In genomic region chr10:72587568-72587967, GRCh38 we compare ENCODE assay signal across 22 cellular contexts. TPM values are rescaled to one million over a fixed set of nuclear protein-coding genes. Genes with fewer than 3 reads are reported as not detected.
A peak's percentile ranks its signal among the peaks of the same experiment; 100 is the strongest.
DNase-seq lines count a peak whose midpoint lies in the region; ATAC-seq, FAIRE-seq and TF ChIP-seq lines count a peak whose summit lies in the region.
"Had no signal": no experiment of that assay in that cellular context is flagged by ENCODE, and none has a peak within 500 bp of the region (broad histone marks: within the 10 kb centered on the region; RNA-seq: fewer than 3 reads in every experiment).

No MANE protein-coding gene starts in this region.

- H3K4me1 ChIP-seq in A549 (no peaks in the 10 kb centered on the region), HEK293 (ENCODE audit: control insufficient read depth, insufficient read depth, low read length) (no peaks in the 10 kb centered on the region), GM12878 (ENCODE audit: control insufficient read depth, insufficient read depth, low read length) (no peaks in the 10 kb centered on the region)
- H3K4me1 ChIP-seq in CD8-positive, alpha-beta T cell (ENCODE audit: insufficient read depth, low read length), result no peaks in the 10 kb centered on the region
- H3K4me1 ChIP-seq: BE2C, BLaER1, Caco-2 had no signal

- H3K9me3 ChIP-seq in A549 (no peaks in the 10 kb centered on the region; the same call in 2 of the 3 replicates), HEK293 (ENCODE audit: control insufficient read depth, insufficient read depth, low read depth, low read length) (no peaks in the 10 kb centered on the region), GM12878 (replicated peaks; ENCODE audit: control insufficient read depth, insufficient read depth, low read length) (no peaks in the 10 kb centered on the region)
- H3K9me3 ChIP-seq in CD8-positive, alpha-beta T cell (ENCODE audit: low read length), result no peaks in the 10 kb centered on the region
- H3K9me3 ChIP-seq: BE2C, Caco-2 had no signal

- no peak overlapping the region for H3K9ac ChIP-seq in GM12878 (ENCODE audit: control insufficient read depth, insufficient read depth, low read length)
- H3K9ac ChIP-seq: BLaER1 had no signal

- H3K36me3 Mint-ChIP-seq in stimulated activated naive B cell treated with anti-CD40 and anti-IgM and Interleukin-4, amounts not matched to agents 10 μg/mL and 1 μg/mL and 100 μg/mL, for 72 hours, result peaks cover 17 to 27% of the 10 kb centered on the region in 2 donors
- peaks cover 14% of the 10 kb centered on the region for H3K36me3 Mint-ChIP-seq in CD8-positive, alpha-beta T cell

- no peak overlapping the region for H2AFZ ChIP-seq in GM12878 (ENCODE audit: control insufficient read depth, low read depth, low read length)

- in situ Hi-C loops in GM12878 (cut with MboI), result no loop called here

- 94% methylated on average over 5 of the region's 5 CpGs for WGBS in A549 (ENCODE audit: missing lambda C conversion rate)
- WGBS in GM12878 (ENCODE audit: insufficient coverage, insufficient replicate concordance, low lambda C conversion rate, missing lambda C conversion rate), result 97% methylated on average over 5 of the region's 5 CpGs

- H3K27me3 Mint-ChIP-seq in stimulated activated naive B cell treated with anti-CD40 and anti-IgM and Interleukin-4, amounts not matched to agents 10 μg/mL and 1 μg/mL and 100 μg/mL, for 72 hours, result no peaks in the 10 kb centered on the region
- H3K27me3 Mint-ChIP-seq in CD8-positive, alpha-beta T cell (ENCODE audit: low read depth), result no peaks in the 10 kb centered on the region
- H3K27me3 Mint-ChIP-seq: CD4-positive, alpha-beta memory T cell; CD4-positive, CD25-positive, alpha-beta regulatory T cell had no signal

- H3K27ac ChIP-seq in A549 (no peak overlapping the region), HEK293 (ENCODE audit: extremely low read depth, low read depth, low read length) (no peak overlapping the region), GM12878 (ENCODE audit: control insufficient read depth, insufficient read depth) (no peak overlapping the region)
- H3K27ac ChIP-seq in CD8-positive, alpha-beta T cell (ENCODE audit: low read depth, low read length), result no peak overlapping the region
- H3K27ac ChIP-seq: 22Rv1, BLaER1 had no signal

- FAIRE-seq in A549 (lab: Jason Lieb, UNC) (no peak), GM12878 (lab: Jason Lieb, UNC) (peak; percentile 18)
- FAIRE-seq: D721Med, G401.6, GM18507 had no signal

- peak overlapping the region; percentile 16 for H3K27ac Mint-ChIP-seq in stimulated activated naive B cell treated with anti-CD40 and anti-IgM and Interleukin-4, amounts not matched to agents 10 μg/mL and 1 μg/mL and 100 μg/mL, for 72 hours
- H3K27ac Mint-ChIP-seq in CD8-positive, alpha-beta T cell, result no peak overlapping the region

- TF ChIP-seq RAD21 in A549 (conservative IDR thresholded peaks at IDR 0.05 in 1 of 2, IDR thresholded peaks at IDR 0.05 in 1 of 2) (no peak), GM12878 (IDR thresholded peaks at IDR 0.05; ENCODE audit: insufficient read depth, low read depth, low read length) (no peak)

- ATAC-seq in A549 (no peak), GM12878 (no peak)
- no peak for ATAC-seq in stimulated activated naive B cell treated with anti-CD40 and anti-IgM and Interleukin-4, amounts not matched to agents 10 μg/mL and 1 μg/mL and 100 μg/mL, for 72 hours (replicated peaks)
- ATAC-seq in CD8-positive, alpha-beta T cell, result no peak

- POLR2A ChIA-PET in A549 (lab: Yijun Ruan, JAX), result no interaction called here
- POLR2A ChIA-PET in HEK293 (lab: Yijun Ruan, JAX), result no interaction called here
- POLR2A ChIA-PET in GM12878 (lab: Charles Lee), result no interaction called here
- POLR2A ChIA-PET in CD8-positive, alpha-beta T cell (lab: Charles Lee), result no interaction called here

- TF ChIP-seq EP300 in A549 (IDR thresholded peaks at IDR 0.05) (no peak), GM12878 (IDR thresholded peaks at IDR 0.05; ENCODE audit: borderline replicate concordance in 1 of 2, control insufficient read depth in 1 of 2, low read depth in 2 of 2, low read length in 2 of 2) (no peak)

- TF ChIP-seq CTCF in A549 (IDR thresholded peaks at IDR 0.05) (no peak), HEK293 (tag by site-specific recombination; IDR thresholded peaks at IDR 0.05) (no peak), GM12878 (IDR thresholded peaks at IDR 0.05 in 2 of 3, conservative IDR thresholded peaks at IDR 0.05 in 1 of 3; ENCODE audit: control insufficient read depth in 2 of 3, extremely low read depth in 1 of 3, insufficient read depth in 1 of 3, low read depth in 3 of 3, low read length in 3 of 3) (no peak)
- TF ChIP-seq CTCF in CD8-positive, alpha-beta T cell (IDR thresholded peaks at IDR 0.05), result no peak

- SMC1A ChIA-PET in GM12878 (lab: Charles Lee; ENCODE audit: uncharacterized antibody, unreplicated experiment), result interaction anchor here (1.3 kb wide), 1 partner anchor 14 kb away, joined by 3 read pairs; no protein-coding TSS in a partner anchor

- no peak for TF ChIP-seq POLR2A in A549 (IDR thresholded peaks at IDR 0.05; ENCODE audit: low read length)
- TF ChIP-seq POLR2A in GM12878 (IDR thresholded peaks at IDR 0.05; ENCODE audit: low read depth, low read length), result no peak

- H3K4me3 ChIP-seq in A549 (no peak overlapping the region), HEK293 (ENCODE audit: low read depth, low read length) (no peak overlapping the region), GM12878 (no peak overlapping the region)
- H3K4me3 ChIP-seq in CD8-positive, alpha-beta T cell (ENCODE audit: low read depth, low read length), result no peak overlapping the region
- H3K4me3 ChIP-seq: BLaER1 had no signal

- BruUV-seq in GM12878 (replicated peaks; lab: Mats Ljungman, UMichigan), result no TSS peak

- no peak overlapping the region for H3K4me3 Mint-ChIP-seq in stimulated activated naive B cell treated with anti-CD40 and anti-IgM and Interleukin-4, amounts not matched to agents 10 μg/mL and 1 μg/mL and 100 μg/mL, for 72 hours
- H3K4me3 Mint-ChIP-seq in CD8-positive, alpha-beta T cell, result no peak overlapping the region
- H3K4me3 Mint-ChIP-seq: CD14-positive monocyte; CD4-positive, alpha-beta memory T cell; CD4-positive, CD25-positive, alpha-beta regulatory T cell had no signal

- RAD21 ChIA-PET in GM12878 (lab: Charles Lee; ENCODE audit: unreplicated experiment), result no interaction called here

- H3K79me2 ChIP-seq in GM12878 (ENCODE audit: control insufficient read depth, insufficient read depth, low read length), result no peaks in the 10 kb centered on the region

- H3K9me3 Mint-ChIP-seq in stimulated activated naive B cell treated with anti-CD40 and anti-IgM and Interleukin-4, amounts not matched to agents 10 μg/mL and 1 μg/mL and 100 μg/mL, for 72 hours, result peaks cover 8 to 11% of the 10 kb centered on the region in 2 donors
- H3K9me3 Mint-ChIP-seq in CD8-positive, alpha-beta T cell, result no peaks in the 10 kb centered on the region

- H3K4me1 Mint-ChIP-seq in stimulated activated naive B cell treated with anti-CD40 and anti-IgM and Interleukin-4, amounts not matched to agents 10 μg/mL and 1 μg/mL and 100 μg/mL, for 72 hours, result peaks cover 18 to 38% of the 10 kb centered on the region in 2 donors
- peaks cover 20% of the 10 kb centered on the region for H3K4me1 Mint-ChIP-seq in CD8-positive, alpha-beta T cell (ENCODE audit: low read depth)

- DNase-seq in A549 (ENCODE audit: low read depth in 1 of 2, low spot score in 1 of 2) (no peak), GM12878 (ENCODE audit: low read depth, low spot score) (no peak), head of caudate nucleus (no peak)
- no peak for DNase-seq in stimulated activated naive B cell treated with anti-CD40 and anti-IgM and Interleukin-4, amounts not matched to agents 10 μg/mL and 1 μg/mL and 100 μg/mL, for 72 hours
- DNase-seq in CD8-positive, alpha-beta T cell, result no peak
- no peak for DNase-seq in activated CD4-positive, alpha-beta T cell treated with anti-CD3 and anti-CD28 coated beads for 1 hour
- DNase-seq: ACHN; BE2C; C1 segment of cervical spinal cord; Caco-2; Calu3; CD4-positive, alpha-beta memory T cell; CD4-positive, CD25-positive, alpha-beta regulatory T cell; DMS79 treated with DMSO at 0.1 percent for 48 hours; GF-D8 had no signal

- intact Hi-C loops in GM12878 (cut with micrococcal nuclease; ENCODE audit: unreplicated experiment) (no loop called here), head of caudate nucleus (cut with DNase I) (no loop called here)
- intact Hi-C loops in CD8-positive, alpha-beta T cell (cut with DNase I, micrococcal nuclease), result no loop called here

- CTCF ChIA-PET in A549 (lab: Yijun Ruan, JAX) (no interaction called here), HEK293 (lab: Yijun Ruan, JAX) (no interaction called here), GM12878 (lab: Yijun Ruan, JAX) (no interaction called here)
- CTCF ChIA-PET in CD8-positive, alpha-beta T cell (lab: Charles Lee), result no interaction called here

- no peaks in the 10 kb centered on the region for H3K27me3 ChIP-seq in GM12878 (replicated peaks in 1 of 2; ENCODE audit: control insufficient read depth in 2 of 2, insufficient read depth in 2 of 2, low read length in 1 of 2)
- no peaks in the 10 kb centered on the region for H3K27me3 ChIP-seq in CD8-positive, alpha-beta T cell (ENCODE audit: insufficient read depth, low read length)
- H3K27me3 ChIP-seq: BE2C, BLaER1 had no signal

- H4K20me1 ChIP-seq in GM12878 (ENCODE audit: control insufficient read depth, insufficient read depth), result no peaks in the 10 kb centered on the region
- H4K20me1 ChIP-seq: BLaER1 had no signal

- H3K4me2 ChIP-seq in A549, result no peak overlapping the region
- no peak overlapping the region for H3K4me2 ChIP-seq in GM12878 (ENCODE audit: control insufficient read depth, insufficient read depth)
- H3K4me2 ChIP-seq: BLaER1 had no signal

- H3K36me3 ChIP-seq in HEK293 (ENCODE audit: control insufficient read depth in 2 of 2, insufficient read depth in 1 of 2, low read length in 2 of 2) (no peaks in the 10 kb centered on the region), GM12878 (ENCODE audit: control insufficient read depth in 2 of 2, insufficient read depth in 2 of 2, low read length in 1 of 2) (no peaks in the 10 kb centered on the region)
- H3K36me3 ChIP-seq in CD8-positive, alpha-beta T cell (ENCODE audit: insufficient read depth, low read length), result no peaks in the 10 kb centered on the region
- H3K36me3 ChIP-seq: BE2C, BLaER1 had no signal

RNA-seq across cellular contexts. Expression of gene MICU1, which starts 38.3 kb away (rescaled TPM):
- 58.6 and 61.3 TPM in 2 replicates for polyA plus RNA-seq in A549 (2011; rRNA removed)
- 29.0 and 33.4 TPM in 2 replicates for polyA plus RNA-seq in A549 (2012; cell fraction: cytosol; rRNA removed)
- polyA plus RNA-seq in A549 (2012; cell fraction: nucleus; rRNA removed), result 17.6 and 24.1 TPM in 2 replicates
- 44.0 to 54.5 TPM (median 49.7 TPM) in 3 replicates for polyA plus RNA-seq in A549 (2017; fragmentation: RNase III; extraction: RNeasy Plus Mini Kit Qiagen cat#74134 plus additional on column Dnase treatment)
- 50.0 and 55.6 TPM in 2 replicates for polyA minus RNA-seq in A549 (2011; rRNA and poly(A)+ RNA removed)
- total RNA-seq in GM12878 (2013; cell fraction: nucleolus; rRNA removed), result 44.5 and 55.7 TPM in 2 replicates
- total RNA-seq in GM12878 (2014; rRNA removed), result 19.0 and 19.7 TPM in 2 replicates
- total RNA-seq in GM12878 (2014; rRNA removed; fragmentation: Illumina TruSeq; extraction: Trizol), result 24.0 and 25.5 TPM in 2 replicates
- 23.7 and 28.4 TPM in 2 replicates for total RNA-seq in GM12878 (2021)
- polyA plus RNA-seq in GM12878 (2011; ENCODE audit: low read depth), result 13.5 TPM
- polyA plus RNA-seq in GM12878 (2011; rRNA removed), result 21.7 and 28.2 TPM in 2 replicates
- polyA plus RNA-seq in GM12878 (2011; cell fraction: cytosol; rRNA removed), result 20.4 and 26.5 TPM in 2 replicates
- polyA plus RNA-seq in GM12878 (2011; cell fraction: nucleus; rRNA removed), result 11.4 and 13.4 TPM in 2 replicates
- 13.7 and 19.7 TPM in 2 replicates for polyA plus RNA-seq in GM12878 (2012)
- polyA plus RNA-seq in GM12878 (2014; fragmentation: Illumina TruSeq; extraction: Trizol), result 36.4 and 40.0 TPM in 2 replicates
- polyA plus RNA-seq in GM12878 (2014; fragmentation: Nextera tagmentation; extraction: Ambion mirVana), result 10 to 100 TPM; 18.2 to 21.9 TPM
- polyA plus RNA-seq in GM12878 (2014; rRNA removed), result 15.0 and 18.9 TPM in 2 replicates
- polyA plus RNA-seq in GM12878 (2016; fragmentation: Nextera tagmentation; extraction: Ambion mirVana), result 10 to 100 TPM; 20.8 to 22.5 TPM
- 19.0 and 19.6 TPM in 2 replicates for polyA minus RNA-seq in GM12878 (2011; rRNA and poly(A)+ RNA removed)
- polyA minus RNA-seq in GM12878 (2011; cell fraction: cytosol; rRNA and poly(A)+ RNA removed), result 3.6 and 4.9 TPM in 2 replicates
- 7.4 and 14.7 TPM in 2 replicates for polyA minus RNA-seq in GM12878 (2011; cell fraction: nucleus; rRNA and poly(A)+ RNA removed)
- 10 to 100 TPM in 1 of 2 experiments, 1 to 10 TPM in 1; 8.2 to 11.3 TPM for total RNA-seq in CD8-positive, alpha-beta T cell
